8 cellular contexts compared by ENCODE assay signal in the genomic region with DNA sequence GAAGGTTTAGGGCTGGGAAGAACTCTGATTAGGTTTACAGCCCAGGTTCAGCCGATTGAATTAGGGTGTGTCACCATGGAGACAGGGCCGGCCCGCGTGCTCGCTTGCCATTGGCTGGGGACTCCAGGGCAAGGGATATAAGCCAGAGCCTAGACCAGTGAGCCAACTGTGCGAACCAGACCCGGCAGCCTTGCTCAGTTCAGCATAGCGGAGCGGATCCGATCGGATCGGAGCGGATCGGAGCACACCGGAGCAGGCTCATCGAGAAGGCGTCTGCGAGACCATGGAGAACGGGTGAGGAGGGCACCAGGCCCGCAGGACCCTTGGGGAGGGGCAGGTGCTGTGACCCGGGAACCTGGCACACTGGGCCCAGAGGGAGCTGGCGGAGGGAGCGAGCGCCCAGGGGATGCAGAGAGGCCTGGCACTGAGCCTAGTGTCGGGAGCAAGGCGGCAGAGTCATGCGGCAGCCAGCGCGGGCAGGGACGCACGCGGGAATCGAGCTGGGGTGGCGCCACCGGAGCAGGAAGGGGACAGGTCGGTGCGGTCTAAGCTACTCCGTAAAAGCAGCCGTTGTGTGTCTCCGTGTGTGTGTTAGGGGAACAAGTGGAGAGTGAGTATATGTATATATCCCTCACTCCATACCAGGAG. TPM values are rescaled to one million over a fixed set of nuclear protein-coding genes. Genes with fewer than 3 reads are reported as not detected.
DNase-seq lines count a peak whose midpoint lies in the region; ATAC-seq and TF ChIP-seq lines count a peak whose summit lies in the region.

A gene (plus strand): TSS at position 165 of the 648 bp plus-strand sequence. CDS start 119 bp downstream, at position 284.

- CTCF ChIA-PET in activated CD4-positive, alpha-beta T cell treated with anti-CD3 and anti-CD28 coated beads, Interleukin-2, amount 10 ng/mL, durations not matched to agents 7 days and 5 days (lab: Charles Lee), result interaction anchor here (0.9 kb wide), 2 partner anchors 45 to 214 kb away, joined by 3 read pairs; no protein-coding TSS in a partner anchor

- TF ChIP-seq CTCF in C4-2B (conservative IDR thresholded peaks at IDR 0.05) (no peak), coronary artery (IDR thresholded peaks at IDR 0.05) (no peak)

- H3K4me3 Mint-ChIP-seq in activated CD4-positive, alpha-beta T cell treated with anti-CD3 and anti-CD28 coated beads, Interleukin-2, amount 10 ng/mL, durations not matched to agents 7 days and 5 days, result peak within 1 kb of the TSS; percentile 95

- peak within 1 kb of the TSS; percentile 89 for H3K4me3 ChIP-seq in coronary artery

- no peaks in the 10 kb centered on the region for H3K9me3 Mint-ChIP-seq in activated CD4-positive, alpha-beta T cell treated with anti-CD3 and anti-CD28 coated beads, Interleukin-2, amount 10 ng/mL, durations not matched to agents 7 days and 5 days

- H3K27ac Mint-ChIP-seq in activated CD4-positive, alpha-beta T cell treated with anti-CD3 and anti-CD28 coated beads, Interleukin-2, amount 10 ng/mL, durations not matched to agents 7 days and 5 days, result peak within 1 kb of the TSS; percentile 97

- ATAC-seq in GM19372 (IDR thresholded peaks at IDR 0.05; ENCODE audit: low read depth, unreplicated experiment) (peak; percentile 97), HG03521 (IDR thresholded peaks at IDR 0.05; ENCODE audit: unreplicated experiment) (peak; percentile 92), left lobe of liver (peak; percentile 88)

- POLR2A ChIA-PET in activated CD4-positive, alpha-beta T cell treated with anti-CD3 and anti-CD28 coated beads, Interleukin-2, amount 10 ng/mL, durations not matched to agents 7 days and 5 days (lab: Charles Lee), result interaction anchor here (0.6 to 1.6 kb wide), 4 partner anchors 8 to 126 kb away, joined by 3 to 9 read pairs (median 6); a partner anchor contains a TSS

- DNase-seq in NCI-H69 (lab: John Stamatoyannopoulos, UW) (peak; percentile 97), coronary artery (ENCODE audit: low spot score) (peak; percentile 93), left lobe of liver (ENCODE audit: low spot score) (peak; percentile 94)
- peak; percentile 94 for DNase-seq in activated CD4-positive, alpha-beta T cell treated with anti-CD3 and anti-CD28 coated beads, Interleukin-2, amount 10 ng/mL, durations not matched to agents 7 days and 5 days
- peak; percentile 81 for DNase-seq in stimulated activated CD4-positive, alpha-beta T cell treated with anti-CD3 and anti-CD28 coated beads, Interleukin-2, amount 100 ng/mL, for 4 hours (ENCODE audit: low read depth)

- H3K27me3 Mint-ChIP-seq in activated CD4-positive, alpha-beta T cell treated with anti-CD3 and anti-CD28 coated beads, Interleukin-2, amount 10 ng/mL, durations not matched to agents 7 days and 5 days, result peaks cover 2% of the 10 kb centered on the region

- H3K4me1 Mint-ChIP-seq in activated CD4-positive, alpha-beta T cell treated with anti-CD3 and anti-CD28 coated beads, Interleukin-2, amount 10 ng/mL, durations not matched to agents 7 days and 5 days, result peaks cover 39% of the 10 kb centered on the region

- peaks cover 42% of the 10 kb centered on the region for H3K36me3 Mint-ChIP-seq in activated CD4-positive, alpha-beta T cell treated with anti-CD3 and anti-CD28 coated beads, Interleukin-2, amount 10 ng/mL, durations not matched to agents 7 days and 5 days (ENCODE audit: low read depth)

- H3K27ac ChIP-seq in C4-2B (peak within 1 kb of the TSS; percentile 89), coronary artery (peak within 1 kb of the TSS; percentile 75 to 97)

RNA-seq across cellular contexts. Expression of the gene that starts here (rescaled TPM):
- 100 to 1,000 TPM; 178 to 183 TPM for total RNA-seq in activated CD4-positive, alpha-beta T cell treated with anti-CD3 and anti-CD28 coated beads, Interleukin-2, amount 10 ng/mL, durations not matched to agents 7 days and 5 days
- total RNA-seq in left lobe of liver, result 45.0 TPM

Comparison
In these comparisons a context has a peak if more than half of its experiments do, and no peak if none do; other contexts are left out.
1. Peak in every context shown above with its lines: DNase-seq, ATAC-seq, H3K4me3 ChIP-seq and H3K27ac ChIP-seq.